In the genomic region with DNA sequence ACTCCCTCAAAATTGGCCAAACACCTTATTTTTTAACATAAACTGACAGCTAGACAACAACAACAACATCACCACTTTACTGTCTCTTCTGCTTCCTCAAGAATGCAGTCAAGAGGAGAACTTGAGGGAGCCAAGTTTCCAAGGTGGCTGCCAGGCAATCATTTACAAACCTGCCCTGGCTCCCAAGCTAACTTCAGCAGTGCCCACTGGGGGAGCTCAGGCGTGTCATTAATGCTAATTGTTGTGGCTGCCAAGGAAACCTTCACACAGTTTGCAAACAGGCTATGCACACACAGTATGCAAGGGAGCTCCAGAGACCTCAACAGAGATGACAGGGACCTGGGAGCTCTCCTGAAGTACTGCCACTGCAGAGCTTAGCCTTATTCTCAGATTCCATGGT, we compare ENCODE assay signal across 14 cellular contexts. TPM values are rescaled to one million over a fixed set of nuclear protein-coding genes. Genes with fewer than 3 reads are reported as not detected.
DNase-seq lines count a peak whose midpoint lies in the region; ATAC-seq and TF ChIP-seq lines count a peak whose summit lies in the region.
"Had no signal": no experiment of that assay in that cellular context is flagged by ENCODE, and none has a peak within 500 bp of the region (broad histone marks: within the 10 kb centered on the region; RNA-seq: fewer than 3 reads in every experiment).

No MANE protein-coding gene starts in this region.

- H3K9me3 Mint-ChIP-seq in chondrocyte (ENCODE audit: low read depth) = no peaks in the 10 kb centered on the region
- no peaks in the 10 kb centered on the region for H3K9me3 Mint-ChIP-seq in neural progenitor cell

- no peaks in the 10 kb centered on the region for H3K27me3 Mint-ChIP-seq in chondrocyte (ENCODE audit: low read depth)
- peaks cover 4% of the 10 kb centered on the region for H3K27me3 Mint-ChIP-seq in neural progenitor cell (ENCODE audit: insufficient read depth, low read depth)

- no peaks in the 10 kb centered on the region for H3K27me3 ChIP-seq in neural progenitor cell

- no peaks in the 10 kb centered on the region for H3K36me3 ChIP-seq in neural progenitor cell

- H3K27ac Mint-ChIP-seq in chondrocyte (ENCODE audit: unreplicated experiment) = peak overlapping the region; percentile 98
- H3K27ac Mint-ChIP-seq in neural progenitor cell = peak overlapping the region; percentile 76

- no peak overlapping the region for H2AFZ ChIP-seq in neural progenitor cell (replicated peaks)

- peak; percentile 77 for DNase-seq in DMS 273 (lab: John Stamatoyannopoulos, UW; ENCODE audit: unreplicated experiment)
- DNase-seq in NB4 (ENCODE audit: low read depth) = peak; percentile 16
- DNase-seq in chondrocyte (ENCODE audit: low spot score) = no peak
- peak; percentile 40 for DNase-seq in neural progenitor cell (ENCODE audit: low spot score)
- no peak for DNase-seq in AML-193 (lab: John Stamatoyannopoulos, UW)
- DNase-seq in KBM-7 = no peak
- DNase-seq: NCI-H1694, stomach had no signal

- H3K4me1 Mint-ChIP-seq in chondrocyte (ENCODE audit: low read depth) = peaks cover 43% of the 10 kb centered on the region
- peaks cover 24% of the 10 kb centered on the region for H3K4me1 Mint-ChIP-seq in neural progenitor cell

- H3K79me2 ChIP-seq in neural progenitor cell (ENCODE audit: low read depth) = peaks cover 40% of the 10 kb centered on the region

- in situ Hi-C loops in KBM-7 (cut with MboI; ENCODE audit: low pct_unique_long_range_greater_than_20kb, low sequenced_read_pairs) = no loop called here

- H3K9ac ChIP-seq in neural progenitor cell = no peak overlapping the region

- no peak for TF ChIP-seq POLR2A in NB4 (IDR thresholded peaks at IDR 0.05; ENCODE audit: extremely low read depth, insufficient read length)

- H3K4me3 Mint-ChIP-seq in chondrocyte (ENCODE audit: unreplicated experiment) (peak overlapping the region; percentile 93), neural progenitor cell (peak overlapping the region; percentile 97)

- H3F3A ChIP-seq in neural progenitor cell (ENCODE audit: low read depth) = peaks cover 16% of the 10 kb centered on the region

- H3K9me3 ChIP-seq in neural progenitor cell (ENCODE audit: low read depth) = no peaks in the 10 kb centered on the region
- H3K9me3 ChIP-seq: HAP-1, stomach had no signal

- ATAC-seq in GM18867 (IDR thresholded peaks at IDR 0.05; ENCODE audit: unreplicated experiment) (no peak), HG02938 (IDR thresholded peaks at IDR 0.05; ENCODE audit: unreplicated experiment) (no peak)

- TF ChIP-seq CTCF in NB4 (IDR thresholded peaks at IDR 0.05; ENCODE audit: low read depth, low read length) (no peak), chondrocyte (IDR thresholded peaks at IDR 0.05) (no peak), neural progenitor cell (IDR thresholded peaks at IDR 0.05) (no peak)

- H4K20me1 ChIP-seq in neural progenitor cell (ENCODE audit: low read depth) = peaks cover 10% of the 10 kb centered on the region

- H3K4me2 ChIP-seq in neural progenitor cell = peak overlapping the region; percentile 90

- H3K27ac ChIP-seq in neural progenitor cell = no peak overlapping the region
- H3K27ac ChIP-seq: HL-60 had no signal

- peaks cover 19% of the 10 kb centered on the region for H3K4me1 ChIP-seq in neural progenitor cell

- H3K36me3 Mint-ChIP-seq in chondrocyte (ENCODE audit: low read depth) = peaks cover 5% of the 10 kb centered on the region
- peaks cover 11% of the 10 kb centered on the region for H3K36me3 Mint-ChIP-seq in neural progenitor cell

- H3K4me3 ChIP-seq in NB4 (ENCODE audit: low read depth, low read length) (no peak overlapping the region), neural progenitor cell (no peak overlapping the region)

RNA-seq across cellular contexts. Expression of gene DZIP1L, which starts 2.1 kb away (rescaled TPM):
- total RNA-seq in chondrocyte (23.0 to 42.1 TPM (median 25.5 TPM) in 3 replicates), neural progenitor cell (ENCODE audit: low replicate concordance) (10.4 and 38.4 TPM in 2 replicates)

RNA-seq across cellular contexts. Expression of gene A4GNT, which starts 18.9 kb away (rescaled TPM):
- not detected in 3 replicates for total RNA-seq in chondrocyte
- total RNA-seq in neural progenitor cell (ENCODE audit: low replicate concordance) = not detected in 2 replicates
- total RNA-seq: bronchial epithelial cell, glomerular endothelial cell had no signal

Comparison
In these comparisons a context has a peak if more than half of its experiments do, and no peak if none do; other contexts are left out.
1. DNase-seq: peak in DMS 273 (single experiment), NB4 (single experiment) and neural progenitor cell (single experiment); none in chondrocyte (single experiment), AML-193 (0 of 2) and KBM-7 (single experiment).